Comparison of ENCODE assay signal across 13 cellular contexts in genomic region chr4:120919358-120919757, GRCh38. TPM values are rescaled to one million over a fixed set of nuclear protein-coding genes. Genes with fewer than 3 reads are reported as not detected.
DNase-seq lines count a peak whose midpoint lies in the region; TF ChIP-seq lines count a peak whose summit lies in the region.
"Had no signal": no experiment of that assay in that cellular context is flagged by ENCODE, and none has a peak within 500 bp of the region (broad histone marks: within the 10 kb centered on the region; RNA-seq: fewer than 3 reads in every experiment).

No MANE protein-coding gene starts in this region.

- DNase-seq in GM23248 (peak; percentile 27), endodermal cell (no peak), neural progenitor cell (ENCODE audit: low spot score) (no peak), NCI-H1436 treated with DMSO at 0.1 percent for 48 hours (lab: John Stamatoyannopoulos, UW) (no peak), osteocyte (ENCODE audit: extremely low spot score, unreplicated experiment) (no peak)
- no peak for DNase-seq in stimulated activated CD4-positive, alpha-beta T cell treated with anti-CD3 and anti-CD28 coated beads, Interleukin-12 subunit alpha, Interleukin-12 subunit beta, amount 100 ng/mL, for 4 hours
- DNase-seq: activated naive CD4-positive, alpha-beta T cell; CD4-positive, alpha-beta memory T cell; NCI-H1048; stimulated activated CD4-positive, alpha-beta T cell treated with anti-CD3 and anti-CD28 coated beads, Interleukin-2, amount 100 ng/mL, for 24 hours had no signal

- H3K9me3 ChIP-seq in GM23248 (ENCODE audit: low read depth) (no peaks in the 10 kb centered on the region), OCI-LY1 (ENCODE audit: low read length) (no peaks in the 10 kb centered on the region), endodermal cell (ENCODE audit: control insufficient read depth, low read length) (no peaks in the 10 kb centered on the region), neural progenitor cell (ENCODE audit: low read depth) (no peaks in the 10 kb centered on the region)
- H3K9me3 ChIP-seq: heart right ventricle, transverse colon had no signal

- H3K79me2 ChIP-seq in GM23248 (ENCODE audit: insufficient read depth) = peaks cover 64% of the 10 kb centered on the region
- H3K79me2 ChIP-seq in OCI-LY1 (ENCODE audit: insufficient read depth, low read length) = no peaks in the 10 kb centered on the region
- peaks cover 63% of the 10 kb centered on the region for H3K79me2 ChIP-seq in neural progenitor cell (ENCODE audit: low read depth)

- H3K27me3 Mint-ChIP-seq in endodermal cell (ENCODE audit: insufficient read depth) (peaks cover 16% of the 10 kb centered on the region), neural progenitor cell (ENCODE audit: insufficient read depth, low read depth) (peaks cover 6% of the 10 kb centered on the region), osteocyte (ENCODE audit: unreplicated experiment) (no peaks in the 10 kb centered on the region)

- in situ Hi-C loops in GM23248 (cut with MboI) = no loop called here

- no peaks in the 10 kb centered on the region for H3K27me3 ChIP-seq in GM23248 (replicated peaks; ENCODE audit: insufficient read depth)
- H3K27me3 ChIP-seq in OCI-LY1 (ENCODE audit: insufficient read depth, low read length) = no peaks in the 10 kb centered on the region
- peaks cover 22% of the 10 kb centered on the region for H3K27me3 ChIP-seq in endodermal cell (ENCODE audit: control insufficient read depth, insufficient read depth, low read length, poor library complexity, severe bottlenecking)
- no peaks in the 10 kb centered on the region for H3K27me3 ChIP-seq in neural progenitor cell
- H3K27me3 ChIP-seq: transverse colon had no signal

- peak; percentile 23; the same call in 1 of the 2 replicates for TF ChIP-seq CTCF in OCI-LY1 (IDR thresholded peaks at IDR 0.05; ENCODE audit: low read length)
- TF ChIP-seq CTCF in endodermal cell (conservative IDR thresholded peaks at IDR 0.05) = peak; percentile 43
- peak; percentile 8 for TF ChIP-seq CTCF in neural progenitor cell (IDR thresholded peaks at IDR 0.05)
- TF ChIP-seq CTCF in osteocyte (IDR thresholded peaks at IDR 0.05) = no peak

- peaks cover 41% of the 10 kb centered on the region for H3K4me1 Mint-ChIP-seq in endodermal cell
- H3K4me1 Mint-ChIP-seq in neural progenitor cell = peaks cover 36% of the 10 kb centered on the region
- peaks cover 29% of the 10 kb centered on the region for H3K4me1 Mint-ChIP-seq in osteocyte (ENCODE audit: unreplicated experiment)

- WGBS in GM23248 (ENCODE audit: low coverage in 1 of 2, low lambda C conversion rate in 2 of 2, missing lambda C conversion rate in 2 of 2), 2 experiments = 100% methylated on average over 1 of the region's 1 CpG
- whole genome bisulfite sequencing in endodermal cell (ENCODE audit: insufficient coverage in 1 of 2, insufficient read length in 1 of 2), 2 experiments = 100% methylated on average over 1 of the region's 1 CpG

- H2AFZ ChIP-seq in GM23248 = no peak overlapping the region
- H2AFZ ChIP-seq in OCI-LY1 (ENCODE audit: low read length) = no peak overlapping the region
- H2AFZ ChIP-seq in neural progenitor cell (replicated peaks) = no peak overlapping the region

- H3K9me3 Mint-ChIP-seq in endodermal cell (no peaks in the 10 kb centered on the region), neural progenitor cell (no peaks in the 10 kb centered on the region), osteocyte (ENCODE audit: unreplicated experiment) (no peaks in the 10 kb centered on the region)

- H3K27ac ChIP-seq in GM23248 = no peak overlapping the region
- no peak overlapping the region for H3K27ac ChIP-seq in OCI-LY1 (ENCODE audit: low read depth, low read length, poor library complexity, severe bottlenecking)
- no peak overlapping the region for H3K27ac ChIP-seq in endodermal cell (ENCODE audit: low read depth, low read length)
- no peak overlapping the region for H3K27ac ChIP-seq in neural progenitor cell

- H3K36me3 ChIP-seq in GM23248 (ENCODE audit: low read depth) (no peaks in the 10 kb centered on the region), OCI-LY1 (ENCODE audit: insufficient read depth, low read length) (no peaks in the 10 kb centered on the region), endodermal cell (ENCODE audit: control insufficient read depth, insufficient read depth, low read length) (no peaks in the 10 kb centered on the region), neural progenitor cell (no peaks in the 10 kb centered on the region)
- H3K36me3 ChIP-seq: heart right ventricle, transverse colon had no signal

- H3K36me3 Mint-ChIP-seq in endodermal cell (ENCODE audit: low read depth) (no peaks in the 10 kb centered on the region), neural progenitor cell (no peaks in the 10 kb centered on the region), osteocyte (ENCODE audit: unreplicated experiment) (no peaks in the 10 kb centered on the region)

- no peak overlapping the region for H3K4me3 Mint-ChIP-seq in endodermal cell
- no peak overlapping the region for H3K4me3 Mint-ChIP-seq in neural progenitor cell
- H3K4me3 Mint-ChIP-seq in osteocyte (ENCODE audit: unreplicated experiment) = no peak overlapping the region
- H3K4me3 Mint-ChIP-seq: CD4-positive, alpha-beta memory T cell had no signal

- H3K4me1 ChIP-seq in GM23248 (ENCODE audit: insufficient read depth) (peaks cover 24% of the 10 kb centered on the region), OCI-LY1 (ENCODE audit: insufficient read depth, low read length, severe bottlenecking) (no peaks in the 10 kb centered on the region), endodermal cell (ENCODE audit: control insufficient read depth, insufficient read depth, low read length) (peaks cover 2% of the 10 kb centered on the region), neural progenitor cell (peaks cover 46% of the 10 kb centered on the region)

- H3K9ac ChIP-seq in GM23248 (peak overlapping the region; percentile 13; the same call in 1 of the 2 replicates), OCI-LY1 (ENCODE audit: low read length) (no peak overlapping the region), endodermal cell (ENCODE audit: extremely low read depth, low read length, poor library complexity, severe bottlenecking) (no peak overlapping the region), neural progenitor cell (no peak overlapping the region)

- no peak overlapping the region for H3K27ac Mint-ChIP-seq in endodermal cell
- H3K27ac Mint-ChIP-seq in neural progenitor cell = no peak overlapping the region
- no peak overlapping the region for H3K27ac Mint-ChIP-seq in osteocyte (ENCODE audit: unreplicated experiment)
- H3K27ac Mint-ChIP-seq: CD4-positive, alpha-beta memory T cell had no signal

- H3K4me2 ChIP-seq in GM23248 (ENCODE audit: unreplicated experiment) = peak overlapping the region; percentile 39
- no peak overlapping the region for H3K4me2 ChIP-seq in OCI-LY1 (ENCODE audit: low read length)
- no peak overlapping the region for H3K4me2 ChIP-seq in neural progenitor cell

- H4K20me1 ChIP-seq in GM23248 (ENCODE audit: insufficient read depth) (no peaks in the 10 kb centered on the region), OCI-LY1 (ENCODE audit: insufficient read depth, low read length) (no peaks in the 10 kb centered on the region), neural progenitor cell (ENCODE audit: low read depth) (peaks cover 14% of the 10 kb centered on the region)

- H3K4me3 ChIP-seq in GM23248 = no peak overlapping the region
- no peak overlapping the region for H3K4me3 ChIP-seq in OCI-LY1 (ENCODE audit: low read depth, low read length, poor library complexity, severe bottlenecking)
- H3K4me3 ChIP-seq in endodermal cell (ENCODE audit: low read length) = no peak overlapping the region
- H3K4me3 ChIP-seq in neural progenitor cell = no peak overlapping the region
- H3K4me3 ChIP-seq: heart right ventricle, transverse colon had no signal

- H3F3A ChIP-seq in GM23248 (ENCODE audit: insufficient read depth) (peaks cover 14% of the 10 kb centered on the region), OCI-LY1 (ENCODE audit: insufficient read depth, low read length) (no peaks in the 10 kb centered on the region), neural progenitor cell (ENCODE audit: low read depth) (peaks cover 30% of the 10 kb centered on the region)

- H3K9me2 ChIP-seq in GM23248 (ENCODE audit: insufficient read depth) = no peaks in the 10 kb centered on the region
- no peaks in the 10 kb centered on the region for H3K9me2 ChIP-seq in OCI-LY1 (ENCODE audit: low read depth, low read length)

RNA-seq across cellular contexts. Expression of gene PRDM5, which starts 3.2 kb away (rescaled TPM):
- 12.6 and 18.7 TPM in 2 replicates for total RNA-seq in GM23248 (2014; rRNA removed; shearing (Covaris generic))
- 7.7 and 8.7 TPM in 2 replicates for polyA plus RNA-seq in GM23248 (2016; fragmentation: Nextera tagmentation; extraction: Ambion mirVana)
- total RNA-seq in endodermal cell = 10 to 100 TPM; 18.3 to 19.1 TPM
- polyA plus RNA-seq in endodermal cell (2013, experiment 1 of 2) = 12.0 TPM
- polyA plus RNA-seq in endodermal cell (2013, experiment 2 of 2) = 9.1 TPM
- total RNA-seq in neural progenitor cell (ENCODE audit: low replicate concordance) = 36.2 and 51.7 TPM in 2 replicates
- total RNA-seq in osteocyte = 9.4 and 10.2 TPM in 2 replicates
